Comparison of ENCODE assay signal across 1 cellular context in genomic region chr2:71882949-71883472, GRCh38.
TF ChIP-seq lines count a peak whose summit lies in the region.

No MANE protein-coding gene starts in this region.

TF ChIP-seq in GM23338, 12 proteins besides CTCF, POLR2A, EP300 and RAD21 (continued from another document):
- TF ChIP-seq ZNF462 (CRISPR knock-in tag; IDR thresholded peaks at IDR 0.05) (no peak), REST (IDR thresholded peaks at IDR 0.05; ENCODE audit: unreplicated experiment) (no peak), EZH2phosphoT487 (IDR thresholded peaks at IDR 0.05; ENCODE audit: unreplicated experiment) (no peak), CREB1 (CRISPR knock-in tag; IDR thresholded peaks at IDR 0.05; ENCODE audit: low read depth) (no peak), STAT1 (IDR thresholded peaks at IDR 0.05; ENCODE audit: unreplicated experiment) (no peak), ZNF331 (CRISPR knock-in tag; IDR thresholded peaks at IDR 0.05; ENCODE audit: low read depth) (no peak), EZH2 (IDR thresholded peaks at IDR 0.05; ENCODE audit: low read depth, unreplicated experiment) (no peak), JUNB (IDR thresholded peaks at IDR 0.05; ENCODE audit: unreplicated experiment) (no peak), ZNF114 (CRISPR knock-in tag; IDR thresholded peaks at IDR 0.05) (no peak)
